In the genomic region with DNA sequence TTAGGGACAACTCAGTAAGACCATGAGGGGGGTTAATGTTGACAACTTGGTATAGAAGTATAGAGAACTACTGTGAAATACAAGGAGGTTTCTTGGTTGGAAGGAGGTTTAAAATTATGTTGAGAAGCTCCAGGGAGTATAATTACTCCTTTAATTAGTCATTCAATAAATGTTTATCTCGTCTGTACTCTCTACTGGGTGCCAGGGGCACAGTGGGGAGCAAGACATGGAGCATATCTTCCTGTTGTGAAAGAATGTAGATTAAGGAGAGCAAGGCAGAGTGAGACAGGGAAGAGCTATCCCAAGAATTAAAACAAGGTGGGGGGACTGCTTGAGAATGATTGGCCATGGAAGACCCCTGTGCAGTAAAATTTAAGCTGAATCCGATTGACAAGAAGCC, we compare ENCODE assay signal across 30 cellular contexts.
"Had no signal": no experiment of that assay in that cellular context is flagged by ENCODE, and none has a peak within 500 bp of the region (broad histone marks: within the 10 kb centered on the region; RNA-seq: fewer than 3 reads in every experiment).

No MANE protein-coding gene starts in this region.

- H3K36me3 ChIP-seq: brain microvascular endothelial cell, esophagus muscularis mucosa, gastrocnemius medialis, heart left ventricle had no signal

- H3K9me3 ChIP-seq: esophagus muscularis mucosa, gastrocnemius medialis, heart left ventricle had no signal

- ATAC-seq: activated naive CD4-positive, alpha-beta T cell treated with anti-CD3 and anti-CD28 coated beads, Interleukin-2, amount 50 U/mL, for 72 hours; activated T-cell treated with anti-CD3 and anti-CD28 coated beads, Interleukin-2, amount 50 U/mL, for 72 hours; effector memory CD8-positive, alpha-beta T cell; foreskin keratinocyte; gastrocnemius medialis; heart left ventricle; WTC11 had no signal

- DNase-seq: activated CD4-positive, alpha-beta memory T cell treated with anti-CD3 and anti-CD28 coated beads, Interleukin-2, amount 10 ng/mL, durations not matched to agents 7 days and 5 days; activated CD4-positive, alpha-beta T cell treated with anti-CD3 and anti-CD28 coated beads for 1 hour; activated CD4-positive, alpha-beta T cell treated with anti-CD3 and anti-CD28 coated beads for 4 hours; activated CD4-positive, alpha-beta T cell treated with anti-CD3 and anti-CD28 coated beads, Interleukin-2, amount 10 ng/mL, durations not matched to agents 7 days and 5 days; activated CD4-positive, alpha-beta T cell treated with anti-CD3 and anti-CD28 coated beads, Interleukin-2, amount 50 U/mL, for 4 hours; activated CD8-positive, alpha-beta memory T cell treated with anti-CD3 and anti-CD28 coated beads, Interleukin-2, amount 50 U/mL, for 48 hours; activated gamma-delta T cell; activated naive CD4-positive, alpha-beta T cell; activated naive CD4-positive, alpha-beta T cell treated with anti-CD3 and anti-CD28 coated beads, Interleukin-2, amount 10 ng/mL, durations not matched to agents 7 days and 5 days; activated T-cell treated with anti-CD3 and anti-CD28 coated beads for 4 hours; activated T-cell treated with anti-CD3 and anti-CD28 coated beads, Interleukin-2, amount 50 U/mL, for 24 hours; activated T-cell treated with anti-CD3 and anti-CD28 coated beads, Interleukin-2, amount 50 U/mL, for 72 hours; amniotic stem cell; anterior cingulate cortex; brain microvascular endothelial cell; cortex of kidney; dermis blood vessel endothelial cell; effector CD4-positive, alpha-beta T cell; effector memory CD8-positive, alpha-beta T cell; erythroblast; foreskin keratinocyte; gastrocnemius medialis; glutamatergic neuron; heart left ventricle; hypothalamus; T1000 had no signal

- H3K27ac ChIP-seq: brain microvascular endothelial cell, esophagus muscularis mucosa, foreskin keratinocyte, gastrocnemius medialis, heart left ventricle, VCaP had no signal

- H3K4me1 ChIP-seq: esophagus muscularis mucosa, foreskin keratinocyte, gastrocnemius medialis, heart left ventricle had no signal

- H3K4me3 ChIP-seq: esophagus muscularis mucosa, gastrocnemius medialis, heart left ventricle had no signal
